12 cellular contexts compared by ENCODE assay signal in the genomic region with DNA sequence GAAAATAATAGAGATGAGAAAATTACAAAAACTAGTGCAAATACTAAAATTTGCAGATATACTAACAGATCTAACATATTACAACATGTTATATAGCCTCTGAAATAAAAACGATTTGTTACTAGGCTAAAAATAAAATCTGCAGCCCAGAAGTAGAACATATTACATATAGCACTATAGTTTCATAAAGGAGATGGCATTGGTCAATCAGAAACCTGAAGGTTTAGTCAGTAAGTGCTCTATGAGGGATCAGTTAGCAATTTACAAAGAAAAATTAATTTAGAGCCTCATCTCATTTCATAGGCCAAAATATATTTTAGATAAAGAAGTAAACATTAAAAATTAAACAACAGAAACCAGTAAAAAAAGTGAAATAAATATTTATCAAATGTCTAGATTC. TPM values are rescaled to one million over a fixed set of nuclear protein-coding genes. Genes with fewer than 3 reads are reported as not detected.
"Had no signal": no experiment of that assay in that cellular context is flagged by ENCODE, and none has a peak within 500 bp of the region (broad histone marks: within the 10 kb centered on the region; RNA-seq: fewer than 3 reads in every experiment).

No MANE protein-coding gene starts in this region.

- H3K4me2 ChIP-seq: GM23338 had no signal

- H3K4me3 ChIP-seq: GM23248, GM23338, HAP-1 had no signal

- H3K9me3 Mint-ChIP-seq: GM23338, H9, HFFc6 had no signal

- ATAC-seq: GM23338, HCT116 had no signal

- H3K36me3 ChIP-seq: HAP-1 had no signal

- H3K9me3 ChIP-seq: HAP-1 had no signal

- H2AFZ ChIP-seq: GM23248, GM23338 had no signal

- DNase-seq: GM23248, GOT3, H7, H9, HCEC 1CT, HFFc6 had no signal

- H3K4me3 Mint-ChIP-seq: GM23338, H9, HFFc6 had no signal

- H3K9ac ChIP-seq: GM23248 had no signal

- H3K4me1 Mint-ChIP-seq: GM23338, H9 had no signal

- H3K4me1 ChIP-seq: HAP-1 had no signal

- H3K27ac ChIP-seq: GM23248 had no signal

- H3K27ac Mint-ChIP-seq: GM23338, H9, HFFc6 had no signal

- FAIRE-seq: H1, H54 had no signal

RNA-seq across cellular contexts. Expression of a gene that starts 41.0 kb away (rescaled TPM):
- total RNA-seq: GM23248, GM23338, H1, H4, H7, H9, HFFc6 had no signal
- polyA plus RNA-seq: GM23248, GM23338, H1 had no signal
